ENCODE assay signal across 9 cellular contexts in genomic region chr3:134803051-134803505, GRCh38. TPM values are rescaled to one million over a fixed set of nuclear protein-coding genes. Genes with fewer than 3 reads are reported as not detected.
A peak's percentile ranks its signal among the peaks of the same experiment; 100 is the strongest.
DNase-seq lines count a peak whose midpoint lies in the region; ATAC-seq lines count a peak whose summit lies in the region.
"Had no signal": no experiment of that assay in that cellular context is flagged by ENCODE, and none has a peak within 500 bp of the region (broad histone marks: within the 10 kb centered on the region; RNA-seq: fewer than 3 reads in every experiment).

No MANE protein-coding gene starts in this region.

- peaks cover 54% of the 10 kb centered on the region for H3K27me3 Mint-ChIP-seq in activated naive CD8-positive, alpha-beta T cell treated with anti-CD3 and anti-CD28 coated beads, Interleukin-2, amount 10 ng/mL, durations not matched to agents 7 days and 5 days

- POLR2A ChIA-PET in activated naive CD8-positive, alpha-beta T cell treated with anti-CD3 and anti-CD28 coated beads, Interleukin-2, amount 10 ng/mL, durations not matched to agents 7 days and 5 days (lab: Charles Lee), result interaction anchor here (0.7 to 1.0 kb wide), 2 partner anchors 32 to 50 kb away, joined by 3 read pairs; no protein-coding TSS in a partner anchor

- peak overlapping the region; percentile 62 for H3K4me3 Mint-ChIP-seq in activated naive CD8-positive, alpha-beta T cell treated with anti-CD3 and anti-CD28 coated beads, Interleukin-2, amount 10 ng/mL, durations not matched to agents 7 days and 5 days

- ATAC-seq in GM18867 (IDR thresholded peaks at IDR 0.05; ENCODE audit: unreplicated experiment), result peak; percentile 68
- peak; percentile 62 for ATAC-seq in GM21360 (IDR thresholded peaks at IDR 0.05; ENCODE audit: unreplicated experiment)
- ATAC-seq in HG03095 (IDR thresholded peaks at IDR 0.05; ENCODE audit: unreplicated experiment), result peak; percentile 64
- peak; percentile 99 for ATAC-seq in activated naive CD8-positive, alpha-beta T cell treated with anti-CD3 and anti-CD28 coated beads, Interleukin-2, amount 10 ng/mL, durations not matched to agents 7 days and 5 days (ENCODE audit: low read depth)

- H3K27ac Mint-ChIP-seq in activated naive CD8-positive, alpha-beta T cell treated with anti-CD3 and anti-CD28 coated beads, Interleukin-2, amount 10 ng/mL, durations not matched to agents 7 days and 5 days, result peak overlapping the region; percentile 90

- H3K36me3 Mint-ChIP-seq in activated naive CD8-positive, alpha-beta T cell treated with anti-CD3 and anti-CD28 coated beads, Interleukin-2, amount 10 ng/mL, durations not matched to agents 7 days and 5 days, result peaks cover 6% of the 10 kb centered on the region

- H3K4me1 Mint-ChIP-seq in activated naive CD8-positive, alpha-beta T cell treated with anti-CD3 and anti-CD28 coated beads, Interleukin-2, amount 10 ng/mL, durations not matched to agents 7 days and 5 days, result peaks cover 28% of the 10 kb centered on the region

- peaks cover 2% of the 10 kb centered on the region for H3K9me3 Mint-ChIP-seq in activated naive CD8-positive, alpha-beta T cell treated with anti-CD3 and anti-CD28 coated beads, Interleukin-2, amount 10 ng/mL, durations not matched to agents 7 days and 5 days

- DNase-seq in activated naive CD8-positive, alpha-beta T cell treated with anti-CD3 and anti-CD28 coated beads, Interleukin-2, amount 10 ng/mL, durations not matched to agents 7 days and 5 days, result peak; percentile 53
- DNase-seq in HUDEP-2 (lab: John Stamatoyannopoulos, UW; ENCODE audit: unreplicated experiment in 76 of 76), result no peak
- DNase-seq in NOMO-1 (lab: John Stamatoyannopoulos, UW; ENCODE audit: unreplicated experiment in 2 of 2), result no peak
- no peak for DNase-seq in DMS114 treated with DMSO at 0.1 percent for 48 hours (lab: John Stamatoyannopoulos, UW; ENCODE audit: unreplicated experiment)
- DNase-seq: NCI-H187 treated with DMSO at 0.1 percent for 48 hours, posterior cingulate gyrus had no signal

RNA-seq across cellular contexts. Expression of gene EPHB1, which starts 8.0 kb away (rescaled TPM):
- total RNA-seq in activated naive CD8-positive, alpha-beta T cell treated with anti-CD3 and anti-CD28 coated beads, Interleukin-2, amount 10 ng/mL, durations not matched to agents 7 days and 5 days, result under 1 TPM; 0.39 to 0.91 TPM
